Comparison of ENCODE assay signal across 28 cellular contexts in the genomic region with DNA sequence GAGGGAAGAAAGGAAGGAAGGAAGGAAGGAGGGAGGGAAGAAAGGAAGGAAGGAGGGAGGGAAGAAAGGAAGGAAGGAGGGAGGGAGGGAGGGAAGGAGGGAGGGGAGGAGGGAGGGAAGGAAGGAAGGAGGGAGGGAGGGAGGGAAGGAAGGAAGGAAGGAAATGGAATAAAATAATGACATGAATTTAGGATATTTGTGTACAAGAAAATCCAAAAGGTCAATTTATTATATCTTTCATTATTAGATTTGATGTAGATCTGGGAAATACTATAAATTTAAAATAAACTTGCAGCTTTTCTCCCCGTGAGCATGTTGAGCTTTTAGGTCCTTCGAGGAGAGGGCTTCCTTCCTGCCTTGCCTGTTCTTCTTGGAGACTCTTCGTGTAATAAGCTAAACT.
"Had no signal": no experiment of that assay in that cellular context is flagged by ENCODE, and none has a peak within 500 bp of the region (broad histone marks: within the 10 kb centered on the region; RNA-seq: fewer than 3 reads in every experiment).

No MANE protein-coding gene starts in this region.

- H3K4me1 ChIP-seq: neural progenitor cell, parathyroid adenoma, prostate gland, right atrium auricular region, stomach, thyroid gland, upper lobe of right lung, uterus had no signal

- H3K4me1 Mint-ChIP-seq: naive B cell; naive thymus-derived CD8-positive, alpha-beta T cell; neural progenitor cell; stimulated activated effector memory CD8-positive, alpha-beta T cell treated with anti-CD3 and anti-CD28 coated beads, Interleukin-12 subunit alpha, Interleukin-12 subunit beta, amount 100 ng/mL, for 72 hours; stimulated activated naive B cell treated with anti-CD40 and anti-IgM and Interleukin-4, amounts not matched to agents 10 μg/mL and 1 μg/mL and 100 μg/mL, for 72 hours had no signal

- H3K36me3 Mint-ChIP-seq: naive B cell; naive thymus-derived CD8-positive, alpha-beta T cell; natural killer cell treated with Interleukin-12 subunit alpha and Interleukin-12 subunit beta and Interleukin-15 and Interleukin-18, amount 100 ng/mL, for 72 hours; neural progenitor cell; stimulated activated effector memory CD8-positive, alpha-beta T cell treated with anti-CD3 and anti-CD28 coated beads, Interleukin-12 subunit alpha, Interleukin-12 subunit beta, amount 100 ng/mL, for 72 hours; stimulated activated naive B cell treated with anti-CD40 and anti-IgM and Interleukin-4, amounts not matched to agents 10 μg/mL and 1 μg/mL and 100 μg/mL, for 72 hours; type B pancreatic cell had no signal

- H3K4me3 ChIP-seq: neural progenitor cell, ovary, prostate gland, right atrium auricular region, sigmoid colon, stomach, thoracic aorta, thyroid gland, transverse colon, upper lobe of right lung, uterus had no signal

- H3K9me3 ChIP-seq: ovary, prostate gland, thoracic aorta, thyroid gland, transverse colon, upper lobe of right lung, uterus had no signal

- H3K27me3 ChIP-seq: neural progenitor cell, ovary, right atrium auricular region, sigmoid colon, stomach, thyroid gland, transverse colon, upper lobe of right lung, uterus had no signal

- H3K27ac ChIP-seq: neural progenitor cell, ovary, parathyroid adenoma, prostate gland, right atrium auricular region, sigmoid colon, stomach, thoracic aorta, thyroid gland, transverse colon, upper lobe of right lung, uterus had no signal

- DNase-seq: naive B cell; naive thymus-derived CD8-positive, alpha-beta T cell; occipital lobe; ovary; posterior cingulate gyrus; retina; sigmoid colon; stimulated activated CD4-positive, alpha-beta T cell treated with anti-CD3 and anti-CD28 coated beads, Interleukin-15, amount 100 ng/mL, for 24 hours; stimulated activated CD4-positive, alpha-beta T cell treated with anti-CD3 and anti-CD28 coated beads, Interleukin-2, amount 100 ng/mL, for 24 hours; stimulated activated CD4-positive, alpha-beta T cell treated with anti-CD3 and anti-CD28 coated beads, Interleukin-2, amount 100 ng/mL, for 48 hours; stimulated activated CD4-positive, alpha-beta T cell treated with anti-CD3 and anti-CD28 coated beads, Interleukin-4, amount 100 ng/mL, for 24 hours; stimulated activated naive B cell treated with anti-CD40 and anti-IgM and Interleukin-4, amounts not matched to agents 10 μg/mL and 1 μg/mL and 100 μg/mL, for 72 hours; stimulated activated naive CD4-positive, alpha-beta T cell treated with Interleukin-2 at 50 U/mL for 16 hours; stomach; thyroid gland; transverse colon; upper lobe of right lung; uterus had no signal

- H3K27ac Mint-ChIP-seq: naive B cell; natural killer cell treated with Interleukin-12 subunit alpha and Interleukin-12 subunit beta and Interleukin-15 and Interleukin-18, amount 100 ng/mL, for 72 hours; neural progenitor cell; stimulated activated effector memory CD8-positive, alpha-beta T cell treated with anti-CD3 and anti-CD28 coated beads, Interleukin-12 subunit alpha, Interleukin-12 subunit beta, amount 100 ng/mL, for 72 hours; stimulated activated naive B cell treated with anti-CD40 and anti-IgM and Interleukin-4, amounts not matched to agents 10 μg/mL and 1 μg/mL and 100 μg/mL, for 72 hours; stimulated activated naive CD8-positive, alpha-beta T cell treated with anti-CD3 and anti-CD28 coated beads, Interleukin-15, Interleukin-2, amounts not matched to agents 100 ng/mL and 50 ng/mL, for 24 hours; type B pancreatic cell had no signal

- H3K4me3 Mint-ChIP-seq: naive B cell; naive thymus-derived CD8-positive, alpha-beta T cell; natural killer cell treated with Interleukin-12 subunit alpha and Interleukin-12 subunit beta and Interleukin-15 and Interleukin-18, amount 100 ng/mL, for 72 hours; neural progenitor cell; stimulated activated effector memory CD8-positive, alpha-beta T cell treated with anti-CD3 and anti-CD28 coated beads, Interleukin-12 subunit alpha, Interleukin-12 subunit beta, amount 100 ng/mL, for 72 hours; stimulated activated naive B cell treated with anti-CD40 and anti-IgM and Interleukin-4, amounts not matched to agents 10 μg/mL and 1 μg/mL and 100 μg/mL, for 72 hours; stimulated activated naive CD8-positive, alpha-beta T cell treated with anti-CD3 and anti-CD28 coated beads, Interleukin-15, Interleukin-2, amounts not matched to agents 100 ng/mL and 50 ng/mL, for 24 hours; type B pancreatic cell had no signal

- FAIRE-seq: small intestine had no signal

- H3K79me2 ChIP-seq: parathyroid adenoma had no signal

- H3K9ac ChIP-seq: neural progenitor cell, parathyroid adenoma had no signal

- H3K4me2 ChIP-seq: neural progenitor cell had no signal

- H3K36me3 ChIP-seq: neural progenitor cell, ovary, prostate gland, right atrium auricular region, sigmoid colon, stomach, thoracic aorta, thyroid gland, transverse colon, upper lobe of right lung, uterus had no signal

- ATAC-seq: naive thymus-derived CD8-positive, alpha-beta T cell; natural killer cell treated with Interleukin-12 subunit alpha and Interleukin-12 subunit beta and Interleukin-15 and Interleukin-18, amount 100 ng/mL, for 72 hours; stimulated activated effector memory CD8-positive, alpha-beta T cell treated with anti-CD3 and anti-CD28 coated beads, Interleukin-12 subunit alpha, Interleukin-12 subunit beta, amount 100 ng/mL, for 72 hours; stimulated activated naive B cell treated with anti-CD40 and anti-IgM and Interleukin-4, amounts not matched to agents 10 μg/mL and 1 μg/mL and 100 μg/mL, for 72 hours; upper lobe of right lung had no signal

- H2AFZ ChIP-seq: neural progenitor cell, parathyroid adenoma had no signal

- H3K9me3 Mint-ChIP-seq: natural killer cell treated with Interleukin-12 subunit alpha and Interleukin-12 subunit beta and Interleukin-15 and Interleukin-18, amount 100 ng/mL, for 72 hours; stimulated activated naive CD8-positive, alpha-beta T cell treated with anti-CD3 and anti-CD28 coated beads, Interleukin-15, Interleukin-2, amounts not matched to agents 100 ng/mL and 50 ng/mL, for 24 hours had no signal
